21 cellular contexts compared by ENCODE assay signal in genomic region chr1:225617479-225617878, GRCh38. TPM values are rescaled to one million over a fixed set of nuclear protein-coding genes. Genes with fewer than 3 reads are reported as not detected.
DNase-seq lines count a peak whose midpoint lies in the region; ATAC-seq, FAIRE-seq and TF ChIP-seq lines count a peak whose summit lies in the region.
"Had no signal": no experiment of that assay in that cellular context is flagged by ENCODE, and none has a peak within 500 bp of the region (broad histone marks: within the 10 kb centered on the region; RNA-seq: fewer than 3 reads in every experiment).

No MANE protein-coding gene starts in this region.

- H3K36me3 Mint-ChIP-seq in HFFc6 (ENCODE audit: low read depth) (peaks cover 9% of the 10 kb centered on the region), mesothelial cell of epicardium (peaks cover 18% of the 10 kb centered on the region)
- H3K36me3 Mint-ChIP-seq in activated CD4-positive, alpha-beta T cell treated with anti-CD3 and anti-CD28 coated beads for 36 hours (ENCODE audit: low read depth) = no peaks in the 10 kb centered on the region
- H3K36me3 Mint-ChIP-seq: activated CD4-positive, alpha-beta memory T cell treated with anti-CD3 and anti-CD28 coated beads for 36 hours had no signal

- H3K36me3 ChIP-seq in bronchial epithelial cell (ENCODE audit: control insufficient read depth, insufficient read depth, low read length) (no peaks in the 10 kb centered on the region), stomach smooth muscle (ENCODE audit: control insufficient read depth in 2 of 2, insufficient read depth in 2 of 2, low read length in 2 of 2) (no peaks in the 10 kb centered on the region)
- H3K36me3 ChIP-seq: neutrophil, tibial nerve had no signal

- no peak for FAIRE-seq in bronchial epithelial cell (lab: Jason Lieb, UNC)

- ATAC-seq in HG03097 (IDR thresholded peaks at IDR 0.05; ENCODE audit: low FRiP score, unreplicated experiment) = no peak
- ATAC-seq in activated CD4-positive, alpha-beta T cell treated with anti-CD3 and anti-CD28 coated beads for 36 hours = no peak
- ATAC-seq: right cardiac atrium; stimulated activated naive B cell treated with anti-CD40 and anti-IgM and Interleukin-4, amounts not matched to agents 10 μg/mL and 1 μg/mL and 100 μg/mL, for 72 hours; T-helper 17 cell had no signal

- no peaks in the 10 kb centered on the region for H3K9me3 Mint-ChIP-seq in HFFc6
- H3K9me3 Mint-ChIP-seq in mesothelial cell of epicardium = peaks cover 6% of the 10 kb centered on the region
- no peaks in the 10 kb centered on the region for H3K9me3 Mint-ChIP-seq in activated CD4-positive, alpha-beta T cell treated with anti-CD3 and anti-CD28 coated beads for 36 hours (ENCODE audit: low read depth)
- H3K9me3 Mint-ChIP-seq: activated CD4-positive, alpha-beta memory T cell treated with anti-CD3 and anti-CD28 coated beads for 36 hours; activated T-cell treated with anti-CD3 and anti-CD28 coated beads, Interleukin-2, amount 50 U/mL, for 24 hours had no signal

- no peak overlapping the region for H3K4me3 Mint-ChIP-seq in HFFc6
- H3K4me3 Mint-ChIP-seq in mesothelial cell of epicardium = no peak overlapping the region
- H3K4me3 Mint-ChIP-seq in activated CD4-positive, alpha-beta T cell treated with anti-CD3 and anti-CD28 coated beads for 36 hours = no peak overlapping the region
- H3K4me3 Mint-ChIP-seq: activated CD4-positive, alpha-beta memory T cell treated with anti-CD3 and anti-CD28 coated beads for 36 hours; activated T-cell treated with anti-CD3 and anti-CD28 coated beads, Interleukin-2, amount 50 U/mL, for 24 hours; stimulated activated naive B cell treated with anti-CD40 and anti-IgM and Interleukin-4, amounts not matched to agents 10 μg/mL and 1 μg/mL and 100 μg/mL, for 72 hours; T-helper 17 cell had no signal

- H3K27me3 Mint-ChIP-seq in HFFc6 (ENCODE audit: insufficient read depth) (no peaks in the 10 kb centered on the region), mesothelial cell of epicardium (ENCODE audit: low read depth) (no peaks in the 10 kb centered on the region)
- no peaks in the 10 kb centered on the region for H3K27me3 Mint-ChIP-seq in activated CD4-positive, alpha-beta T cell treated with anti-CD3 and anti-CD28 coated beads for 36 hours
- H3K27me3 Mint-ChIP-seq: activated CD4-positive, alpha-beta memory T cell treated with anti-CD3 and anti-CD28 coated beads for 36 hours; activated T-cell treated with anti-CD3 and anti-CD28 coated beads, Interleukin-2, amount 50 U/mL, for 24 hours; stimulated activated naive B cell treated with anti-CD40 and anti-IgM and Interleukin-4, amounts not matched to agents 10 μg/mL and 1 μg/mL and 100 μg/mL, for 72 hours had no signal

- CTCF ChIA-PET in activated CD4-positive, alpha-beta T cell treated with anti-CD3 and anti-CD28 coated beads for 36 hours (lab: Charles Lee) = no interaction called here

- H3K27me3 ChIP-seq in bronchial epithelial cell (ENCODE audit: control insufficient read depth, insufficient read depth, low read length) (no peaks in the 10 kb centered on the region), stomach smooth muscle (ENCODE audit: control insufficient read depth in 1 of 2, insufficient read depth in 2 of 2, low read length in 2 of 2) (no peaks in the 10 kb centered on the region)
- H3K27me3 ChIP-seq: neutrophil, SJCRH30, tibial nerve had no signal

- DNase-seq in HFFc6 (peak; percentile 37), bronchial epithelial cell (ENCODE audit: low read depth) (peak; percentile 45), mesothelial cell of epicardium (ENCODE audit: low spot score in 2 of 2, unreplicated experiment in 2 of 2) (no peak), NCI-H2227 (lab: John Stamatoyannopoulos, UW; ENCODE audit: unreplicated experiment) (no peak)
- no peak for DNase-seq in activated CD4-positive, alpha-beta T cell treated with anti-CD3 and anti-CD28 coated beads for 36 hours
- DNase-seq: activated CD4-positive, alpha-beta memory T cell treated with anti-CD3 and anti-CD28 coated beads for 36 hours; activated naive CD4-positive, alpha-beta T cell treated with Interleukin-2 at 50 U/mL for 16 hours; activated T-cell treated with anti-CD3 and anti-CD28 coated beads, Interleukin-2, amount 50 U/mL, for 24 hours; anterior cingulate cortex; Calu3; H7; NCI-H1436; NCI-H748 treated with DMSO at 0.1 percent for 48 hours; right cardiac atrium; stimulated activated naive B cell treated with anti-CD40 and anti-IgM and Interleukin-4, amounts not matched to agents 10 μg/mL and 1 μg/mL and 100 μg/mL, for 72 hours; T-helper 17 cell had no signal

- H3K4me3 ChIP-seq in bronchial epithelial cell (ENCODE audit: low read depth, low read length) (no peak overlapping the region), stomach smooth muscle (ENCODE audit: low read length in 2 of 2) (no peak overlapping the region)
- H3K4me3 ChIP-seq: SJCRH30, tibial nerve had no signal

- H3K4me1 ChIP-seq in stomach smooth muscle (ENCODE audit: control insufficient read depth, insufficient read depth, low read length) = peaks cover 12% of the 10 kb centered on the region

- intact Hi-C loops in activated CD4-positive, alpha-beta T cell treated with anti-CD3 and anti-CD28 coated beads for 36 hours (cut with DNase I, micrococcal nuclease) = no loop called here

- H3K4me1 Mint-ChIP-seq in HFFc6 (ENCODE audit: low read depth) (peaks cover 40% of the 10 kb centered on the region), mesothelial cell of epicardium (peaks cover 20% of the 10 kb centered on the region)
- H3K4me1 Mint-ChIP-seq in activated CD4-positive, alpha-beta T cell treated with anti-CD3 and anti-CD28 coated beads for 36 hours = no peaks in the 10 kb centered on the region
- H3K4me1 Mint-ChIP-seq: T-helper 17 cell had no signal

- no peak overlapping the region for H3K9ac ChIP-seq in stomach smooth muscle (ENCODE audit: low read length in 2 of 2)

- peak overlapping the region; percentile 12 for H3K27ac ChIP-seq in stomach smooth muscle (ENCODE audit: low read length)
- H3K27ac ChIP-seq: neutrophil, SJCRH30, tibial nerve had no signal

- peak overlapping the region; percentile 58 for H3K27ac Mint-ChIP-seq in HFFc6
- peak overlapping the region; percentile 36 for H3K27ac Mint-ChIP-seq in mesothelial cell of epicardium
- H3K27ac Mint-ChIP-seq in activated CD4-positive, alpha-beta T cell treated with anti-CD3 and anti-CD28 coated beads for 36 hours = no peak overlapping the region
- H3K27ac Mint-ChIP-seq: activated CD4-positive, alpha-beta memory T cell treated with anti-CD3 and anti-CD28 coated beads for 36 hours; activated T-cell treated with anti-CD3 and anti-CD28 coated beads, Interleukin-2, amount 50 U/mL, for 24 hours; stimulated activated naive B cell treated with anti-CD40 and anti-IgM and Interleukin-4, amounts not matched to agents 10 μg/mL and 1 μg/mL and 100 μg/mL, for 72 hours; T-helper 17 cell had no signal

- H3K9me3 ChIP-seq in stomach smooth muscle (ENCODE audit: control insufficient read depth in 2 of 2, low read length in 2 of 2) = no peaks in the 10 kb centered on the region
- H3K9me3 ChIP-seq: neutrophil, tibial nerve had no signal

- no peak for TF ChIP-seq CTCF in HFFc6 (IDR thresholded peaks at IDR 0.05)
- TF ChIP-seq CTCF in bronchial epithelial cell (IDR thresholded peaks at IDR 0.05; ENCODE audit: insufficient read depth, low read length, severe bottlenecking) = no peak
- TF ChIP-seq CTCF in mesothelial cell of epicardium (IDR thresholded peaks at IDR 0.05; ENCODE audit: unreplicated experiment) = no peak

- POLR2A ChIA-PET in activated CD4-positive, alpha-beta T cell treated with anti-CD3 and anti-CD28 coated beads for 36 hours (lab: Charles Lee) = interaction anchor here (0.6 kb wide), 1 partner anchor 368 kb away, joined by 4 read pairs; no protein-coding TSS in a partner anchor

RNA-seq across cellular contexts. Expression of gene ENAH, which starts 35.4 kb away (rescaled TPM):
- 100 to 1,000 TPM; 133 to 171 (median 139) TPM for total RNA-seq in HFFc6 (2021; fragmentation: NEBNext Ultra II Directional; extraction: Animal tissue kit (Norgen Biotek cat#: 25700))
- total RNA-seq in bronchial epithelial cell (50.0 and 101 TPM in 2 replicates), mesothelial cell of epicardium (137 to 144 TPM (median 140 TPM) in 3 replicates)
- under 1 TPM; 0.62 to 0.81 TPM for total RNA-seq in activated CD4-positive, alpha-beta T cell treated with anti-CD3 and anti-CD28 coated beads for 36 hours

Comparison
In these comparisons a context has a peak if more than half of its experiments do, and no peak if none do; other contexts are left out.
1. DNase-seq: peak in HFFc6 (single experiment) and bronchial epithelial cell (single experiment); none in mesothelial cell of epicardium (0 of 2), NCI-H2227 (single experiment) and activated CD4-positive, alpha-beta T cell treated with anti-CD3 and anti-CD28 coated beads for 36 hours (single experiment).
2. RNA of gene ENAH, which starts 35.4 kb away (total RNA-seq): 133 to 171 TPM in HFFc6, 137 to 144 TPM in mesothelial cell of epicardium and 50.0 to 101 TPM in bronchial epithelial cell; 0.62 to 0.81 TPM in activated CD4-positive, alpha-beta T cell treated with anti-CD3 and anti-CD28 coated beads for 36 hours; every median in the first group is over 10 times any median in the second.